15 cellular contexts compared by ENCODE assay signal in genomic region chr5:136275601-136276000, GRCh38.
"Had no signal": no experiment of that assay in that cellular context is flagged by ENCODE, and none has a peak within 500 bp of the region (broad histone marks: within the 10 kb centered on the region; RNA-seq: fewer than 3 reads in every experiment).

No MANE protein-coding gene starts in this region.

- H3K27me3 ChIP-seq: left lung, neural progenitor cell, transverse colon, upper lobe of right lung, uterus had no signal

- H2AFZ ChIP-seq: neural progenitor cell had no signal

- H3K9me3 ChIP-seq: left lung, prostate gland, spleen, thoracic aorta, transverse colon, upper lobe of right lung, uterus had no signal

- ATAC-seq: left lung; naive thymus-derived CD4-positive, alpha-beta T cell; right cardiac atrium; stimulated activated memory B cell treated with anti-CD40 and anti-IgM and Interleukin-4, amounts not matched to agents 10 μg/mL and 1 μg/mL and 100 μg/mL, for 72 hours; upper lobe of right lung had no signal

- H3K36me3 ChIP-seq: left lung, neural progenitor cell, prostate gland, spleen, thoracic aorta, transverse colon, upper lobe of right lung, uterus had no signal

- H3K27ac ChIP-seq: left lung, neural progenitor cell, prostate gland, skin epidermis, spleen, thoracic aorta, transverse colon, upper lobe of right lung, uterus had no signal

- H3K4me3 ChIP-seq: left lung, neural progenitor cell, prostate gland, skin epidermis, spleen, thoracic aorta, transverse colon, upper lobe of right lung, uterus had no signal

- DNase-seq: cortex of kidney; left lung; mesenchymal stem cell; naive thymus-derived CD4-positive, alpha-beta T cell; right cardiac atrium; spleen; stimulated activated CD4-positive, alpha-beta T cell treated with anti-CD3 and anti-CD28 coated beads, Interleukin-4, amount 100 ng/mL, for 4 hours; transverse colon; upper lobe of right lung; uterus had no signal

- H3K9ac ChIP-seq: neural progenitor cell had no signal

- H3K4me1 ChIP-seq: left lung, prostate gland, spleen, transverse colon, upper lobe of right lung, uterus had no signal

- H3K4me2 ChIP-seq: neural progenitor cell had no signal
